In the genomic region with DNA sequence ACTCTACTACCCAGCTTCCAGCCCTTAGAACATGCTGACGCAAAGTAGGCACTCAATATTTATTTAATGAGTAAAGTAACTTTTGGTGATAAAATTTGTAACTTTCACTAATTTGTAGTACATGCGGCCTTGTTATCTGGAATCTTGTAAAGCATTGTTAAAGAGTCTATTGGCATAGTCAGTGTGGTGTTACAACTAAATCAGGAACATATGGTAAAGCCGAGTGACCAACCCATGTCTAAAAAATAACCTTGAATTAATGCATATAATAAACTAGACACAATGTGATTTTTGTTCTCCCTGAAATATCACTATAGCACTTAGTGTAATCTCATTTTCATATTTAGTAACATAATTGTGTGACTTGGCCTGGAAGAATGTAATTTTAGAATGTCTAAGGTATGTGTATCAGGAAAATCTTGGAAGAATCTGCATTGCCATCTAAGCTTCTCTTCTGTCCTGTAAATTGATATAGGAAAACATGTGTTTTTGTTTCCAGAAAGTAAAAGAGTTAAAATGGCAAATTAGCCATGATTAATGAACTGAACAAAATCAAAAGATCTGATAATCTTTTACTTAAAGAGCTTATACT, we compare ENCODE assay signal across 2 cellular contexts.
TF ChIP-seq lines count a peak whose summit lies in the region.

No MANE protein-coding gene starts in this region.

TF ChIP-seq in IMR-90, 13 proteins besides CTCF, POLR2A, EP300 and RAD21 (continued from another document):
- TF ChIP-seq, protein P1, sequence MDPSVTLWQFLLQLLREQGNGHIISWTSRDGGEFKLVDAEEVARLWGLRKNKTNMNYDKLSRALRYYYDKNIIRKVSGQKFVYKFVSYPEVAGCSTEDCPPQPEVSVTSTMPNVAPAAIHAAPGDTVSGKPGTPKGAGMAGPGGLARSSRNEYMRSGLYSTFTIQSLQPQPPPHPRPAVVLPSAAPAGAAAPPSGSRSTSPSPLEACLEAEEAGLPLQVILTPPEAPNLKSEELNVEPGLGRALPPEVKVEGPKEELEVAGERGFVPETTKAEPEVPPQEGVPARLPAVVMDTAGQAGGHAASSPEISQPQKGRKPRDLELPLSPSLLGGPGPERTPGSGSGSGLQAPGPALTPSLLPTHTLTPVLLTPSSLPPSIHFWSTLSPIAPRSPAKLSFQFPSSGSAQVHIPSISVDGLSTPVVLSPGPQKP (IDR thresholded peaks at IDR 0.05; ENCODE audit: borderline replicate concordance, low read depth, low read length): no peak
- TF ChIP-seq FOS (IDR thresholded peaks at IDR 0.05; ENCODE audit: low read depth, low read length): no peak
- TF ChIP-seq, protein P2, sequence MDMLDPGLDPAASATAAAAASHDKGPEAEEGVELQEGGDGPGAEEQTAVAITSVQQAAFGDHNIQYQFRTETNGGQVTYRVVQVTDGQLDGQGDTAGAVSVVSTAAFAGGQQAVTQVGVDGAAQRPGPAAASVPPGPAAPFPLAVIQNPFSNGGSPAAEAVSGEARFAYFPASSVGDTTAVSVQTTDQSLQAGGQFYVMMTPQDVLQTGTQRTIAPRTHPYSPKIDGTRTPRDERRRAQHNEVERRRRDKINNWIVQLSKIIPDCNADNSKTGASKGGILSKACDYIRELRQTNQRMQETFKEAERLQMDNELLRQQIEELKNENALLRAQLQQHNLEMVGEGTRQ (IDR thresholded peaks at IDR 0.05; ENCODE audit: low read depth, low read length): no peak
- no peak for TF ChIP-seq SMC3 (IDR thresholded peaks at IDR 0.05; ENCODE audit: low read depth, low read length)
TF ChIP-seq in IMR-90: peak in this region for 0.

TF ChIP-seq in SK-N-SH treated with all-trans-retinoic acid at 6 μM for 48 hours, 23 proteins besides CTCF, POLR2A, EP300 and RAD21 (continued from another document):
- TF ChIP-seq, protein P3, sequence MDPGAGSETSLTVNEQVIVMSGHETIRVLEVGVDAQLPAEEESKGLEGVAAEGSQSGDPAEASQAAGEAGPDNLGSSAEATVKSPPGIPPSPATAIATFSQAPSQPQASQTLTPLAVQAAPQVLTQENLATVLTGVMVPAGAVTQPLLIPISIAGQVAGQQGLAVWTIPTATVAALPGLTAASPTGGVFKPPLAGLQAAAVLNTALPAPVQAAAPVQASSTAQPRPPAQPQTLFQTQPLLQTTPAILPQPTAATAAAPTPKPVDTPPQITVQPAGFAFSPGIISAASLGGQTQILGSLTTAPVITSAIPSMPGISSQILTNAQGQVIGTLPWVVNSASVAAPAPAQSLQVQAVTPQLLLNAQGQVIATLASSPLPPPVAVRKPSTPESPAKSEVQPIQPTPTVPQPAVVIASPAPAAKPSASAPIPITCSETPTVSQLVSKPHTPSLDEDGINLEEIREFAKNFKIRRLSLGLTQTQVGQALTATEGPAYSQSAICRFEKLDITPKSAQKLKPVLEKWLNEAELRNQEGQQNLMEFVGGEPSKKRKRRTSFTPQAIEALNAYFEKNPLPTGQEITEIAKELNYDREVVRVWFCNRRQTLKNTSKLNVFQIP (CRISPR knock-in tag; IDR thresholded peaks at IDR 0.05; ENCODE audit: borderline replicate concordance, low read depth): peak; percentile 95; the same call in 1 of the 2 replicates
- TF ChIP-seq PPARA (CRISPR knock-in tag; IDR thresholded peaks at IDR 0.05; ENCODE audit: borderline replicate concordance) (no peak), ZNF565 (CRISPR knock-in tag; conservative IDR thresholded peaks at IDR 0.05; ENCODE audit: low read depth) (no peak), OSR1 (CRISPR knock-in tag; IDR thresholded peaks at IDR 0.05) (no peak), ZNF70 (CRISPR knock-in tag; IDR thresholded peaks at IDR 0.05) (no peak; the same call in 1 of the 2 replicates), ZC3H10 (CRISPR knock-in tag; IDR thresholded peaks at IDR 0.05) (peak; percentile 88), ARNTL (CRISPR knock-in tag; IDR thresholded peaks at IDR 0.05; ENCODE audit: borderline replicate concordance, low read depth) (no peak), ZFP30 (CRISPR knock-in tag; IDR thresholded peaks at IDR 0.05) (no peak), GLIS3 (CRISPR knock-in tag; IDR thresholded peaks at IDR 0.05) (no peak), CSRNP3 (CRISPR knock-in tag; IDR thresholded peaks at IDR 0.05) (peak; percentile 94), SNAI2 (CRISPR knock-in tag; IDR thresholded peaks at IDR 0.05) (no peak), ISL1 (CRISPR knock-in tag; IDR thresholded peaks at IDR 0.05) (peak; percentile 100), ESRRG (CRISPR knock-in tag; IDR thresholded peaks at IDR 0.05) (peak; percentile 91), ZNF8 (CRISPR knock-in tag; IDR thresholded peaks at IDR 0.05) (peak; percentile 43; the same call in 1 of the 2 replicates), RARB (CRISPR knock-in tag; IDR thresholded peaks at IDR 0.05) (no peak), CSDC2 (CRISPR knock-in tag; IDR thresholded peaks at IDR 0.05) (no peak), ZFP3 (CRISPR knock-in tag; IDR thresholded peaks at IDR 0.05) (peak; percentile 61; the same call in 1 of the 2 replicates)
- TF ChIP-seq, protein P4, sequence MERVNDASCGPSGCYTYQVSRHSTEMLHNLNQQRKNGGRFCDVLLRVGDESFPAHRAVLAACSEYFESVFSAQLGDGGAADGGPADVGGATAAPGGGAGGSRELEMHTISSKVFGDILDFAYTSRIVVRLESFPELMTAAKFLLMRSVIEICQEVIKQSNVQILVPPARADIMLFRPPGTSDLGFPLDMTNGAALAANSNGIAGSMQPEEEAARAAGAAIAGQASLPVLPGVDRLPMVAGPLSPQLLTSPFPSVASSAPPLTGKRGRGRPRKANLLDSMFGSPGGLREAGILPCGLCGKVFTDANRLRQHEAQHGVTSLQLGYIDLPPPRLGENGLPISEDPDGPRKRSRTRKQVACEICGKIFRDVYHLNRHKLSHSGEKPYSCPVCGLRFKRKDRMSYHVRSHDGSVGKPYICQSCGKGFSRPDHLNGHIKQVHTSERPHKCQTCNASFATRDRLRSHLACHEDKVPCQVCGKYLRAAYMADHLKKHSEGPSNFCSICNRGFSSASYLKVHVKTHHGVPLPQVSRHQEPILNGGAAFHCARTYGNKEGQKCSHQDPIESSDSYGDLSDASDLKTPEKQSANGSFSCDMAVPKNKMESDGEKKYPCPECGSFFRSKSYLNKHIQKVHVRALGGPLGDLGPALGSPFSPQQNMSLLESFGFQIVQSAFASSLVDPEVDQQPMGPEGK (CRISPR knock-in tag; IDR thresholded peaks at IDR 0.05; ENCODE audit: borderline replicate concordance): peak; percentile 90; the same call in 1 of the 2 replicates
- TF ChIP-seq, protein P5, sequence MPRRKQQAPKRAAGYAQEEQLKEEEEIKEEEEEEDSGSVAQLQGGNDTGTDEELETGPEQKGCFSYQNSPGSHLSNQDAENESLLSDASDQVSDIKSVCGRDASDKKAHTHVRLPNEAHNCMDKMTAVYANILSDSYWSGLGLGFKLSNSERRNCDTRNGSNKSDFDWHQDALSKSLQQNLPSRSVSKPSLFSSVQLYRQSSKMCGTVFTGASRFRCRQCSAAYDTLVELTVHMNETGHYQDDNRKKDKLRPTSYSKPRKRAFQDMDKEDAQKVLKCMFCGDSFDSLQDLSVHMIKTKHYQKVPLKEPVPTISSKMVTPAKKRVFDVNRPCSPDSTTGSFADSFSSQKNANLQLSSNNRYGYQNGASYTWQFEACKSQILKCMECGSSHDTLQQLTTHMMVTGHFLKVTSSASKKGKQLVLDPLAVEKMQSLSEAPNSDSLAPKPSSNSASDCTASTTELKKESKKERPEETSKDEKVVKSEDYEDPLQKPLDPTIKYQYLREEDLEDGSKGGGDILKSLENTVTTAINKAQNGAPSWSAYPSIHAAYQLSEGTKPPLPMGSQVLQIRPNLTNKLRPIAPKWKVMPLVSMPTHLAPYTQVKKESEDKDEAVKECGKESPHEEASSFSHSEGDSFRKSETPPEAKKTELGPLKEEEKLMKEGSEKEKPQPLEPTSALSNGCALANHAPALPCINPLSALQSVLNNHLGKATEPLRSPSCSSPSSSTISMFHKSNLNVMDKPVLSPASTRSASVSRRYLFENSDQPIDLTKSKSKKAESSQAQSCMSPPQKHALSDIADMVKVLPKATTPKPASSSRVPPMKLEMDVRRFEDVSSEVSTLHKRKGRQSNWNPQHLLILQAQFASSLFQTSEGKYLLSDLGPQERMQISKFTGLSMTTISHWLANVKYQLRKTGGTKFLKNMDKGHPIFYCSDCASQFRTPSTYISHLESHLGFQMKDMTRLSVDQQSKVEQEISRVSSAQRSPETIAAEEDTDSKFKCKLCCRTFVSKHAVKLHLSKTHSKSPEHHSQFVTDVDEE (CRISPR knock-in tag; IDR thresholded peaks at IDR 0.05): peak; percentile 85; the same call in 1 of the 2 replicates
- TF ChIP-seq, protein P6, sequence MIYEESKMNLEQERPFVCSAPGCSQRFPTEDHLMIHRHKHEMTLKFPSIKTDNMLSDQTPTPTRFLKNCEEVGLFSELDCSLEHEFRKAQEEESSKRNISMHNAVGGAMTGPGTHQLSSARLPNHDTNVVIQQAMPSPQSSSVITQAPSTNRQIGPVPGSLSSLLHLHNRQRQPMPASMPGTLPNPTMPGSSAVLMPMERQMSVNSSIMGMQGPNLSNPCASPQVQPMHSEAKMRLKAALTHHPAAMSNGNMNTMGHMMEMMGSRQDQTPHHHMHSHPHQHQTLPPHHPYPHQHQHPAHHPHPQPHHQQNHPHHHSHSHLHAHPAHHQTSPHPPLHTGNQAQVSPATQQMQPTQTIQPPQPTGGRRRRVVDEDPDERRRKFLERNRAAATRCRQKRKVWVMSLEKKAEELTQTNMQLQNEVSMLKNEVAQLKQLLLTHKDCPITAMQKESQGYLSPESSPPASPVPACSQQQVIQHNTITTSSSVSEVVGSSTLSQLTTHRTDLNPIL (CRISPR knock-in tag; IDR thresholded peaks at IDR 0.05; ENCODE audit: low read depth): peak; percentile 74; the same call in 1 of the 2 replicates
